In the genomic region with DNA sequence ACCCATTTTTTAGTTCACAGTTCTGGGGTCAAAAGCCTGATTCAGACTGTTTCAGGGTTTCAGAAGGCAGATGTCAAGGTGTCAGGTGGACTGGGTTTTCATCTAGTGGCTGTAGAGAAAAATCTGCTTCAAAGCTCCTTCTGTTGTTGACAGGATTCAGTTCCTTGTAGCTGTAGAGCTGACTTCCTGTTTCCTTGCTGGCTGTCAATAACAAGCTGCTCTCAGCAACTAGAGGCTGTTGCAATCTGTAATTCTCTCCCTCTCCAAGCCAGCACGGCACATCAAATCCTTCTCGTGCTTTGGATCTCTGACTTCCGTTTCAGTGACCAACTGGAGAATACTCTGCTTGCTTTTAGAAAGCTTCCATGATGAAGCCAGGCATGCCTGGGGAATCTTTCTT, we compare ENCODE assay signal across 9 cellular contexts.
DNase-seq lines count a peak whose midpoint lies in the region; ATAC-seq and TF ChIP-seq lines count a peak whose summit lies in the region.
"Had no signal": no experiment of that assay in that cellular context is flagged by ENCODE, and none has a peak within 500 bp of the region (broad histone marks: within the 10 kb centered on the region; RNA-seq: fewer than 3 reads in every experiment).

No MANE protein-coding gene starts in this region.

- ATAC-seq in GM21786 (IDR thresholded peaks at IDR 0.05; ENCODE audit: unreplicated experiment): peak; percentile 80

- H3K56ac ChIP-seq in H9 (ENCODE audit: insufficient read length, low read depth, low read length): no peak overlapping the region

- H2AK5ac ChIP-seq in H9 (ENCODE audit: insufficient read length, low read length): no peak overlapping the region

- H2BK15ac ChIP-seq in H9 (ENCODE audit: low read depth, low read length): no peak overlapping the region

- no peaks in the 10 kb centered on the region for H3K23me2 ChIP-seq in H9 (ENCODE audit: insufficient read length, low read depth, low read length, poor library complexity, severe bottlenecking)

- H3K4me2 ChIP-seq in H9 (ENCODE audit: insufficient read depth, insufficient read length, low read length): no peak overlapping the region

- WGBS in H9 (ENCODE audit: extremely low coverage, insufficient read length, low lambda C conversion rate): no CpG with 5 or more reads among the region's 3 CpGs

- peak overlapping the region in 4 of 5 donors; percentile 5 to 70 (median 28) for H3K4me3 Mint-ChIP-seq in immature natural killer cell
- no peak overlapping the region for H3K4me3 Mint-ChIP-seq in H9

- H3K9me3 Mint-ChIP-seq in immature natural killer cell: peaks cover 0 to 2% (median 0%) of the 10 kb centered on the region in 6 donors
- H3K9me3 Mint-ChIP-seq in H9: no peaks in the 10 kb centered on the region

- H3K27me3 Mint-ChIP-seq in immature natural killer cell (ENCODE audit: low read depth in 3 of 3): no peaks in the 10 kb centered on the region
- no peaks in the 10 kb centered on the region for H3K27me3 Mint-ChIP-seq in H9 (ENCODE audit: low read depth)

- no peak overlapping the region for H3K23ac ChIP-seq in H9 (ENCODE audit: insufficient read length, low read depth, low read length)

- TF ChIP-seq CTCF in H9 (conservative IDR thresholded peaks at IDR 0.05): no peak

- H3K14ac ChIP-seq in H9 (ENCODE audit: insufficient read depth, low read length): no peak overlapping the region

- H2BK12ac ChIP-seq in H9 (ENCODE audit: insufficient read length, low read depth, low read length): no peak overlapping the region

- H3K36me3 Mint-ChIP-seq in immature natural killer cell (no peaks in the 10 kb centered on the region), H9 (ENCODE audit: insufficient read depth in 1 of 3, low read depth in 3 of 3) (no peaks in the 10 kb centered on the region)

- H3K79me1 ChIP-seq in H9 (ENCODE audit: insufficient read depth, low read depth, low read length, poor library complexity, severe bottlenecking): no peaks in the 10 kb centered on the region

- no peak overlapping the region for H4K5ac ChIP-seq in H9 (ENCODE audit: insufficient read length, low read depth, low read length)

- no peak overlapping the region for H2AFZ ChIP-seq in H9 (ENCODE audit: low read length)

- no peak overlapping the region for H3K18ac ChIP-seq in H9 (ENCODE audit: insufficient read length, low read depth, low read length)

- no peaks in the 10 kb centered on the region for H3K9me3 ChIP-seq in H9 (ENCODE audit: control insufficient read depth, low read depth, low read length)
- H3K9me3 ChIP-seq: gastrocnemius medialis had no signal

- no peak overlapping the region for H3T11ph ChIP-seq in H9 (ENCODE audit: low read length)

- H3K4me1 Mint-ChIP-seq in immature natural killer cell: peaks cover 6 to 7% of the 10 kb centered on the region in 2 donors
- no peaks in the 10 kb centered on the region for H3K4me1 Mint-ChIP-seq in H9

- H3K4ac ChIP-seq in H9 (ENCODE audit: low read depth, low read length): no peak overlapping the region

- no peak overlapping the region for H3K9ac ChIP-seq in H9 (ENCODE audit: extremely low read depth, insufficient read length, low read length)

- no peak overlapping the region for H4K91ac ChIP-seq in H9 (ENCODE audit: insufficient read length, low read depth, low read length)

- H2BK20ac ChIP-seq in H9 (ENCODE audit: low read depth, low read length, poor library complexity, severe bottlenecking): no peak overlapping the region

- H3K27ac ChIP-seq in H9 (ENCODE audit: insufficient read length, low read depth, low read length): no peak overlapping the region
- H3K27ac ChIP-seq: gastrocnemius medialis had no signal

- H3K79me2 ChIP-seq in H9 (ENCODE audit: insufficient read depth, low read length): no peaks in the 10 kb centered on the region

- no peak overlapping the region for H4K8ac ChIP-seq in H9 (replicated peaks; ENCODE audit: insufficient read length, low read depth, low read length)

- H3K27me3 ChIP-seq in H9 (ENCODE audit: insufficient read depth, low read length): no peaks in the 10 kb centered on the region
- H3K27me3 ChIP-seq: gastrocnemius medialis had no signal

- no peaks in the 10 kb centered on the region for H4K20me1 ChIP-seq in H9 (ENCODE audit: control insufficient read depth, insufficient read depth, insufficient read length)

- peak overlapping the region in 1 of 6 donors; percentile 42 for H3K27ac Mint-ChIP-seq in immature natural killer cell
- H3K27ac Mint-ChIP-seq in H9: peak overlapping the region in 1 of 3 experiments; percentile 29; a peak in 1 of 7 replicates

- H2BK120ac ChIP-seq in H9 (ENCODE audit: low read depth, low read length, poor library complexity, severe bottlenecking): no peak overlapping the region

- no peaks in the 10 kb centered on the region for H3K4me1 ChIP-seq in H9 (ENCODE audit: insufficient read depth, low read length)
- H3K4me1 ChIP-seq: gastrocnemius medialis had no signal

- H2BK5ac ChIP-seq in H9 (ENCODE audit: insufficient read length, low read length): no peak overlapping the region

- peak; percentile 7 to 58 for DNase-seq in NOMO-1 (lab: John Stamatoyannopoulos, UW; ENCODE audit: unreplicated experiment in 2 of 2)
- DNase-seq in NOMO-1 treated with dmso at 0.1 percent for 144 hours (lab: John Stamatoyannopoulos, UW; ENCODE audit: unreplicated experiment): no peak
- DNase-seq in NCI-H2029 (lab: John Stamatoyannopoulos, UW): peak; percentile 23
- DNase-seq in immature natural killer cell: no peak
- no peak for DNase-seq in H9
- DNase-seq in NCI-H1436 treated with DMSO at 0.1 percent for 48 hours (lab: John Stamatoyannopoulos, UW): no peak
- DNase-seq in C1 segment of cervical spinal cord (lab: John Stamatoyannopoulos, UW): no peak
- DNase-seq: gastrocnemius medialis had no signal

Comparison
In these comparisons a context has a peak if more than half of its experiments do, and no peak if none do; other contexts are left out.
1. DNase-seq: peak in NOMO-1 (2 of 2) and NCI-H2029 (single experiment); none in NOMO-1 treated with dmso at 0.1 percent for 144 hours (single experiment), immature natural killer cell (0 of 3), H9 (single experiment), NCI-H1436 treated with DMSO at 0.1 percent for 48 hours (single experiment) and C1 segment of cervical spinal cord (0 of 14).
2. H3K4me3 Mint-ChIP-seq: peak in immature natural killer cell (4 of 5); none in H9 (0 of 2).